Comparison of ENCODE assay signal across 8 cellular contexts in the genomic region with DNA sequence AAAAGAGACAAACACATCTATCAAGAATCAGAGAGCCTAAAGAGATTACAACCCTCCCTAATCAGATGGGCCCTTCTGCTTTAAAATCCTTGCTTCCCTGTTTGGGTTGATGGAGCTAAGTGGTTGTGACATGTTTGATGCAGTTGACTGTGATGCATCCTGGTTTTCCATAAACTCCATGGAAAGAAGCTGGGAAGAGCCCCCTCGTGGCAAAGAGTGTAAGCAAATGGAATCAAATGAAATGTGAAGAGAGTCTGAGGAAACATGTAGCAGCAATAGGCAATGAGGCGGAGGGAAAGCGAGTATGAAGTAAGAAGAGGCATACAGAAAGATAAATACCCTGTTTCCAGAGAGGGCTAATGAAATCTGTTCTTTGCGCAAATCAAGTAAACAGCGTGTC.
DNase-seq lines count a peak whose midpoint lies in the region; ATAC-seq and TF ChIP-seq lines count a peak whose summit lies in the region.
"Had no signal": no experiment of that assay in that cellular context is flagged by ENCODE, and none has a peak within 500 bp of the region (broad histone marks: within the 10 kb centered on the region; RNA-seq: fewer than 3 reads in every experiment).

No MANE protein-coding gene starts in this region.

- H3K9me3 ChIP-seq in fibroblast of lung (ENCODE audit: control insufficient read depth, insufficient read depth, low read depth, low read length) (no peaks in the 10 kb centered on the region), psoas muscle (no peaks in the 10 kb centered on the region)
- H3K9me3 ChIP-seq: thoracic aorta had no signal

- no peak overlapping the region for H3K9ac ChIP-seq in fibroblast of lung (ENCODE audit: insufficient read depth, low read length)

- DNase-seq in H7 (peak; percentile 1), NCI-H526 treated with DMSO at 0.1 percent for 48 hours (lab: John Stamatoyannopoulos, UW) (peak; percentile 43), fibroblast of lung (ENCODE audit: low read depth in 2 of 2) (peak; percentile 35 to 49), psoas muscle (no peak), GM10266 (ENCODE audit: extremely low spot score) (no peak)
- DNase-seq in activated CD4-positive, CD25-positive, alpha-beta regulatory T cell (lab: John Stamatoyannopoulos, UW) = no peak

- no peaks in the 10 kb centered on the region for H3K79me2 ChIP-seq in fibroblast of lung (ENCODE audit: control insufficient read depth, insufficient read depth, low read length)

- intact Hi-C loops in psoas muscle (cut with DNase I) = no loop called here

- no peak overlapping the region for H3K4me2 ChIP-seq in fibroblast of lung (ENCODE audit: extremely low read depth, insufficient read depth, low read length)

- H3K4me1 ChIP-seq in fibroblast of lung (ENCODE audit: control insufficient read depth, extremely low read depth, insufficient read depth, low read length) (no peaks in the 10 kb centered on the region), psoas muscle (no peaks in the 10 kb centered on the region)

- no peak overlapping the region for H3K4me3 ChIP-seq in H7 (ENCODE audit: insufficient read depth, low read depth, low read length)
- H3K4me3 ChIP-seq in fibroblast of lung (replicated peaks in 1 of 4; ENCODE audit: control extremely low read depth in 1 of 4, insufficient read depth in 1 of 4, low read depth in 3 of 4, low read length in 4 of 4) = no peak overlapping the region
- H3K4me3 ChIP-seq in psoas muscle = no peak overlapping the region
- H3K4me3 ChIP-seq: thoracic aorta had no signal

- H3K27me3 ChIP-seq in H7 (ENCODE audit: control insufficient read depth, insufficient read depth, low read length) (no peaks in the 10 kb centered on the region), fibroblast of lung (ENCODE audit: control insufficient read depth, insufficient read depth, low read length) (no peaks in the 10 kb centered on the region), psoas muscle (ENCODE audit: insufficient read depth in 3 of 3, low read length in 2 of 3) (no peaks in the 10 kb centered on the region)

- no peak overlapping the region for H2AFZ ChIP-seq in fibroblast of lung (ENCODE audit: low read length)

- no peaks in the 10 kb centered on the region for H4K20me1 ChIP-seq in fibroblast of lung (ENCODE audit: control insufficient read depth, extremely low read depth, insufficient read depth, low read length)

- H3K36me3 ChIP-seq in H7 (replicated peaks; ENCODE audit: control insufficient read depth, insufficient read depth, low read length) (no peaks in the 10 kb centered on the region), fibroblast of lung (ENCODE audit: control insufficient read depth, insufficient read depth, low read length) (no peaks in the 10 kb centered on the region), psoas muscle (ENCODE audit: insufficient read depth in 1 of 2, low read depth in 1 of 2) (no peaks in the 10 kb centered on the region)

- ATAC-seq in psoas muscle (no peak), GM21529 (IDR thresholded peaks at IDR 0.05; ENCODE audit: unreplicated experiment) (no peak)

- H3K27ac ChIP-seq in fibroblast of lung (ENCODE audit: insufficient read depth, low read length) (no peak overlapping the region), psoas muscle (no peak overlapping the region)
- H3K27ac ChIP-seq: thoracic aorta had no signal

- WGBS in psoas muscle, 3 donors = 69 to 81% (median 76%) methylated on average over 5 of the region's 5 CpGs

- peak; percentile 27 to 69 for TF ChIP-seq CTCF in fibroblast of lung (conservative IDR thresholded peaks at IDR 0.05 in 1 of 2, IDR thresholded peaks at IDR 0.05 in 1 of 2; ENCODE audit: low read depth in 1 of 2, low read length in 2 of 2)
- peak; percentile 8 for TF ChIP-seq CTCF in psoas muscle (IDR thresholded peaks at IDR 0.05)
- TF ChIP-seq CTCF in GM10266 (IDR thresholded peaks at IDR 0.05; ENCODE audit: control insufficient read depth, insufficient read depth, low read depth, missing control alignments) = no peak

Comparison
In these comparisons a context has a peak if more than half of its experiments do, and no peak if none do; other contexts are left out.
1. DNase-seq: peak in H7 (single experiment), NCI-H526 treated with DMSO at 0.1 percent for 48 hours (single experiment) and fibroblast of lung (2 of 2); none in psoas muscle (0 of 2), activated CD4-positive, CD25-positive, alpha-beta regulatory T cell (0 of 4) and GM10266 (single experiment).